ENCODE assay signal across 9 cellular contexts in the genomic region with DNA sequence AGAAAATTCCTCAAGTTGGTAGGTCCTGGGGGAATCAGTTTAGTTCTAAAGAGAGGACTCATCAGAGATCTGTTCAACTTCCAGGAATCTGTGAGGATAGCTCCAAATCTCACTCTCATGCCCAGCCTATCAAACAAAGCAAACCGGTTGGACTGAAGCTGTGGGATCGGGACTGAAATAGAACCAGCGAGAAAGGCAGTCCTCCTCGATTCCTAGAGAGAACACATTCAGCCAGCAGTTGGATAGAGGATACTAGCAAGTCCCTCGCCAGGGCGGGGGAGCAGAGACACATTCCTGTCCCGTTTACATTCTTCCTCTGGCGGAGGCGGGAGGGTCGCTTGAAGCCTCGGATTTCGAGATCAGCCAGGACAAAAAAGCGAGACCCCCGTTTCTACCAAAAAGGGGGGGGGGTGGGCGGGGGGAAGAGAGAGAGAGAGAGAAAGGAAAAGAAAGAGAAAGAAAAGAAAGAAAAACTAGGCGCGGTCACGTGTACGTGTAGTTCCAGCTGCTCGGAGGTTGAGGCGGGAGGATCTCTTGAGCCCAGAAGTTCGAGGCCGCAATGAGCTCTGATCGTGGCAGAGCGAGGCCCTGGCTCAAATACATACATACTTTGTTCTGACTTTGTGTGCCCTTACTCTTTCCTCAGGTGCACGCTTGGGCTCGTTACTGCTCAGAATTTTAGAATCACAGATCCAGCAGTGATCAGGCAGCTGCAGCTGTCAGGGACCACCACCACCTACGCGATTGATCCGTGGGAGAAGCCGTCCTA. TPM values are rescaled to one million over a fixed set of nuclear protein-coding genes. Genes with fewer than 3 reads are reported as not detected.
DNase-seq lines count a peak whose midpoint lies in the region; ATAC-seq and TF ChIP-seq lines count a peak whose summit lies in the region.
"Had no signal": no experiment of that assay in that cellular context is flagged by ENCODE, and none has a peak within 500 bp of the region (broad histone marks: within the 10 kb centered on the region; RNA-seq: fewer than 3 reads in every experiment).

No MANE protein-coding gene starts in this region.

- H2BK15ac ChIP-seq in mesendoderm (replicated peaks; ENCODE audit: low read depth), result no peak overlapping the region

- no peak for TF ChIP-seq CTCF in thyroid gland (IDR thresholded peaks at IDR 0.05)

- peak overlapping the region; percentile 87 for H3K56ac ChIP-seq in mesendoderm (ENCODE audit: low read length)

- H3K27ac ChIP-seq in esophagus (ENCODE audit: low read depth in 2 of 2, low read length in 1 of 2) (peak overlapping the region; percentile 64 to 76), mesendoderm (ENCODE audit: low read depth, low read length) (peak overlapping the region; percentile 72), thyroid gland (peak overlapping the region; percentile 73 to 94 (median 83))
- H3K27ac ChIP-seq: BLaER1 had no signal

- intact Hi-C loops in thyroid gland (cut with DNase I), result no loop called here

- H3K23ac ChIP-seq in mesendoderm (ENCODE audit: low read length), result no peak overlapping the region

- TF ChIP-seq POLR2A in thyroid gland (IDR thresholded peaks at IDR 0.05), result peak in 1 of 2 donors; percentile 71

- H3K4me3 ChIP-seq in esophagus (ENCODE audit: low read depth in 1 of 2, low read length in 2 of 2) (peak overlapping the region; percentile 17 to 52), mesendoderm (ENCODE audit: low read length) (peak overlapping the region; percentile 72), thyroid gland (replicated peaks in 1 of 3) (peak overlapping the region in 1 of 3 donors; percentile 40)
- H3K4me3 ChIP-seq: BLaER1 had no signal

- no peak overlapping the region for H2BK120ac ChIP-seq in mesendoderm (ENCODE audit: low read depth, low read length)

- H4K5ac ChIP-seq in mesendoderm (ENCODE audit: low read length), result no peak overlapping the region

- no peaks in the 10 kb centered on the region for H3K79me1 ChIP-seq in mesendoderm (ENCODE audit: low read length)

- no peak overlapping the region for H2AK5ac ChIP-seq in mesendoderm (ENCODE audit: low read length)

- H4K8ac ChIP-seq in mesendoderm (ENCODE audit: low read depth, low read length), result no peak overlapping the region

- H3K4ac ChIP-seq in mesendoderm (ENCODE audit: low read depth, low read length), result no peak overlapping the region

- peak; percentile 70 for DNase-seq in SIG-M5 treated with dmso at 0.1 percent for 504 hours (lab: John Stamatoyannopoulos, UW; ENCODE audit: unreplicated experiment)
- no peak for DNase-seq in SIG-M5 (lab: John Stamatoyannopoulos, UW)
- peak; percentile 88 to 96 for DNase-seq in NCI-H2081 (lab: John Stamatoyannopoulos, UW)
- peak; percentile 71 for DNase-seq in UCSD-AML1 (lab: John Stamatoyannopoulos, UW; ENCODE audit: unreplicated experiment)
- peak; percentile 100 for DNase-seq in mesendoderm
- DNase-seq in thyroid gland, result peak; percentile 90 to 91

- no peaks in the 10 kb centered on the region for H3K27me3 ChIP-seq in esophagus (ENCODE audit: control insufficient read depth in 1 of 2, insufficient read depth in 2 of 2, low read length in 2 of 2)
- no peaks in the 10 kb centered on the region for H3K27me3 ChIP-seq in mesendoderm (ENCODE audit: insufficient read depth, low read length, poor library complexity)
- no peaks in the 10 kb centered on the region for H3K27me3 ChIP-seq in thyroid gland

- H3K18ac ChIP-seq in mesendoderm (ENCODE audit: low read length), result no peak overlapping the region

- H3K36me3 ChIP-seq in esophagus (ENCODE audit: control insufficient read depth in 2 of 2, insufficient read depth in 2 of 2, low read length in 1 of 2), result no peaks in the 10 kb centered on the region
- no peaks in the 10 kb centered on the region for H3K36me3 ChIP-seq in mesendoderm (ENCODE audit: control insufficient read depth, insufficient read depth, low read length)
- no peaks in the 10 kb centered on the region for H3K36me3 ChIP-seq in thyroid gland
- H3K36me3 ChIP-seq: BLaER1 had no signal

- ATAC-seq in GM21381 (IDR thresholded peaks at IDR 0.05; ENCODE audit: unreplicated experiment), result no peak

- H3K79me2 ChIP-seq in mesendoderm (ENCODE audit: control insufficient read depth, insufficient read depth, low read length), result no peaks in the 10 kb centered on the region

- H3K4me2 ChIP-seq in mesendoderm (ENCODE audit: low read length), result peak overlapping the region; percentile 98
- H3K4me2 ChIP-seq: BLaER1 had no signal

- no peak overlapping the region for H2BK5ac ChIP-seq in mesendoderm (ENCODE audit: low read length)

- H3K9me3 ChIP-seq in esophagus (ENCODE audit: control insufficient read depth in 2 of 2, insufficient read depth in 1 of 2, low read depth in 1 of 2, low read length in 1 of 2) (no peaks in the 10 kb centered on the region), thyroid gland (no peaks in the 10 kb centered on the region)

- peak overlapping the region; percentile 82 for H3K9ac ChIP-seq in mesendoderm (ENCODE audit: low read length)
- H3K9ac ChIP-seq: BLaER1 had no signal

- WGBS in esophagus, 2 donors, result 8 to 10% methylated on average over 30 to 31 of the region's 31 CpGs
- no CpG with 5 or more reads among the region's 31 CpGs for WGBS in mesendoderm (ENCODE audit: extremely low coverage, insufficient coverage, low lambda C conversion rate)
- 8 to 12% methylated on average over 31 of the region's 31 CpGs for WGBS in thyroid gland, 2 donors

- H3K4me1 ChIP-seq in esophagus (ENCODE audit: control insufficient read depth in 2 of 2, insufficient read depth in 2 of 2, low read length in 1 of 2) (no peaks in the 10 kb centered on the region), mesendoderm (ENCODE audit: control insufficient read depth, low read depth, low read length) (peaks cover 4% of the 10 kb centered on the region), thyroid gland (peaks cover 0 to 6% of the 10 kb centered on the region in 2 donors)

RNA-seq across cellular contexts. Expression of gene ZNF311, which starts 19.5 kb away (rescaled TPM):
- polyA plus RNA-seq in esophagus, result 1 to 10 TPM in 1 of 2 donors, under 1 TPM in 1; 0.46 to 1.2 TPM
- polyA plus RNA-seq in mesendoderm (2013, experiment 1 of 2), result 1.5 TPM
- 1.6 TPM for polyA plus RNA-seq in mesendoderm (2013, experiment 2 of 2)
- 1 to 10 TPM; 1.0 to 2.0 (median 1.6) TPM for total RNA-seq in thyroid gland

RNA-seq across cellular contexts. Expression of gene OR2W1, which starts 59.4 kb away (rescaled TPM):
- not detected for polyA plus RNA-seq in esophagus
- not detected for polyA plus RNA-seq in mesendoderm (2013, experiment 1 of 2)
- not detected for polyA plus RNA-seq in mesendoderm (2013, experiment 2 of 2)
- total RNA-seq in thyroid gland, result not detected
